In the genomic region with DNA sequence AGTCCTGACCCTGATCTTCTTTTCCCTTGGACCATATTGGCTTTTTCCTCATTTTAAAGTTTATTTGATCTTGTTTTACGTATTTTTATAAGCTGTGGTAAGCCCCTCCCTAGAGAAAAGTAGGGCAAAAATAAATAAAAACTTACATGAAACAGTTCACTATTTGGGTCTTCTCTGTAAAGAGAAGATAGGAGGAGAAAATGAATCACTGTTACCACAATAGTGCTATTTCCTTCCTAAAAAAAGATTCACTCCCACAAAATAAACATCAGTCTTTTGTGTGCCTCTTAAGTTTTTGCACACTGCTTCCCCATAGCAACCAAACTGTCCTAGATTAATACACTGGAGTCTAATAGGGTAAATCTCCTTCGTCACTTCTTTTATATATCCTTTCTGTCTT, we compare ENCODE assay signal across 8 cellular contexts. TPM values are rescaled to one million over a fixed set of nuclear protein-coding genes. Genes with fewer than 3 reads are reported as not detected.
A peak's percentile ranks its signal among the peaks of the same experiment; 100 is the strongest.
DNase-seq lines count a peak whose midpoint lies in the region; ATAC-seq, FAIRE-seq and TF ChIP-seq lines count a peak whose summit lies in the region.

No MANE protein-coding gene starts in this region.

- TF ChIP-seq RAD21 in SK-N-SH (IDR thresholded peaks at IDR 0.05; ENCODE audit: low read length) = no peak

- TF ChIP-seq POLR2A in GM12891 (IDR thresholded peaks at IDR 0.05; ENCODE audit: low read depth, low read length) = no peak

- H3K27me3 ChIP-seq in SK-N-SH (ENCODE audit: insufficient read depth) = no peaks in the 10 kb centered on the region

- no peaks in the 10 kb centered on the region; a peak in 1 of 3 replicates for H3K36me3 ChIP-seq in HEK293 (ENCODE audit: control insufficient read depth in 2 of 2, insufficient read depth in 1 of 2, low read length in 2 of 2)
- peaks cover 3 to 18% of the 10 kb centered on the region in 2 experiments for H3K36me3 ChIP-seq in SK-N-SH (replicated peaks in 1 of 2; ENCODE audit: control insufficient read depth in 1 of 2, insufficient read depth in 2 of 2, low read length in 1 of 2)

- peak overlapping the region; percentile 62 for H3K9ac ChIP-seq in SK-N-SH

- FAIRE-seq in GM12891 (lab: Jason Lieb, UNC) = no peak

- H3K4me3 ChIP-seq in HEK293 (ENCODE audit: low read depth, low read length) = no peak overlapping the region
- H3K4me3 ChIP-seq in SK-N-SH (ENCODE audit: low read depth in 2 of 2, low read length in 1 of 2) = no peak overlapping the region
- H3K4me3 ChIP-seq in foreskin fibroblast (ENCODE audit: low read depth in 1 of 2, low read length in 2 of 2) = no peak overlapping the region
- no peak overlapping the region for H3K4me3 ChIP-seq in skin epidermis

- peaks cover 37% of the 10 kb centered on the region for H3F3A ChIP-seq in SK-N-SH (replicated peaks; ENCODE audit: insufficient read depth)

- no peaks in the 10 kb centered on the region for H3K9me2 ChIP-seq in SK-N-SH

- H4K20me1 ChIP-seq in SK-N-SH (ENCODE audit: insufficient read depth) = no peaks in the 10 kb centered on the region; the same call in 1 of the 2 replicates

- CTCF ChIA-PET in HEK293 (lab: Yijun Ruan, JAX) (interaction anchor here (0.6 kb wide), 1 partner anchor 11 kb away, joined by 5 read pairs; no protein-coding TSS in a partner anchor), SK-N-SH (lab: Yijun Ruan, JAX) (no interaction called here)

- no peak for TF ChIP-seq CTCF in HEK293 (tag by site-specific recombination; IDR thresholded peaks at IDR 0.05)
- TF ChIP-seq CTCF in SK-N-SH (IDR thresholded peaks at IDR 0.05) = no peak
- TF ChIP-seq CTCF in foreskin fibroblast (IDR thresholded peaks at IDR 0.05; ENCODE audit: low read depth, low read length) = no peak

- DNase-seq in SK-N-SH (no peak), foreskin fibroblast (peak; percentile 59 to 78), GM12891 (ENCODE audit: insufficient read length, low spot score) (no peak), NAMALWA (ENCODE audit: low spot score) (no peak), NCI-H2081 treated with DMSO at 0.1 percent for 48 hours (lab: John Stamatoyannopoulos, UW) (no peak)

- peaks cover 29% of the 10 kb centered on the region for H3K4me1 ChIP-seq in HEK293 (ENCODE audit: control insufficient read depth, insufficient read depth, low read length)
- peaks cover 6 to 43% of the 10 kb centered on the region in 2 experiments; a peak in 3 of 4 replicates for H3K4me1 ChIP-seq in SK-N-SH (ENCODE audit: control insufficient read depth in 1 of 2, insufficient read depth in 2 of 2, low read depth in 1 of 2, low read length in 1 of 2)

- no peaks in the 10 kb centered on the region for H3K9me3 ChIP-seq in HEK293 (ENCODE audit: control insufficient read depth, insufficient read depth, low read depth, low read length)
- H3K9me3 ChIP-seq in SK-N-SH = no peaks in the 10 kb centered on the region

- 53% methylated on average over 2 of the region's 2 CpGs for WGBS in SK-N-SH (ENCODE audit: low lambda C conversion rate)

- TF ChIP-seq EP300 in SK-N-SH (IDR thresholded peaks at IDR 0.05; ENCODE audit: borderline replicate concordance in 1 of 2, low read depth in 1 of 2, low read length in 1 of 2) = no peak

- no peak for ATAC-seq in HG03439 (IDR thresholded peaks at IDR 0.05; ENCODE audit: unreplicated experiment)

- no peak overlapping the region for H2AFZ ChIP-seq in SK-N-SH (ENCODE audit: low read depth)

- H3K27ac ChIP-seq in HEK293 (ENCODE audit: extremely low read depth, low read depth, low read length) (peak overlapping the region; percentile 33; the same call in 1 of the 2 replicates), SK-N-SH (ENCODE audit: low read depth in 2 of 2, low read length in 1 of 2) (peak overlapping the region in 1 of 2 experiments; percentile 93; a peak in 2 of 4 replicates), skin epidermis (peak overlapping the region in 19 of 21 experiments; percentile 41 to 95 (median 84))

- H3K79me2 ChIP-seq in SK-N-SH (ENCODE audit: insufficient read depth) = peaks cover 88% of the 10 kb centered on the region

- POLR2A ChIA-PET in HEK293 (lab: Yijun Ruan, JAX) = interaction anchor here (1.3 kb wide), 1 partner anchor 41 kb away, joined by 3 read pairs; no protein-coding TSS in a partner anchor
- POLR2A ChIA-PET in SK-N-SH (lab: Yijun Ruan, JAX) = no interaction called here

- peak overlapping the region; percentile 41 for H3K4me2 ChIP-seq in SK-N-SH

TF ChIP-seq in HEK293, 187 proteins besides CTCF, POLR2A, EP300 and RAD21 (continues in another document):
- TF ChIP-seq ZNF324 (tag by site-specific recombination; IDR thresholded peaks at IDR 0.05) = no peak
- TF ChIP-seq WT1 (tag by site-specific recombination; IDR thresholded peaks at IDR 0.05) = peak; percentile 38; the same call in 1 of the 2 replicates
- TF ChIP-seq, protein P1, sequence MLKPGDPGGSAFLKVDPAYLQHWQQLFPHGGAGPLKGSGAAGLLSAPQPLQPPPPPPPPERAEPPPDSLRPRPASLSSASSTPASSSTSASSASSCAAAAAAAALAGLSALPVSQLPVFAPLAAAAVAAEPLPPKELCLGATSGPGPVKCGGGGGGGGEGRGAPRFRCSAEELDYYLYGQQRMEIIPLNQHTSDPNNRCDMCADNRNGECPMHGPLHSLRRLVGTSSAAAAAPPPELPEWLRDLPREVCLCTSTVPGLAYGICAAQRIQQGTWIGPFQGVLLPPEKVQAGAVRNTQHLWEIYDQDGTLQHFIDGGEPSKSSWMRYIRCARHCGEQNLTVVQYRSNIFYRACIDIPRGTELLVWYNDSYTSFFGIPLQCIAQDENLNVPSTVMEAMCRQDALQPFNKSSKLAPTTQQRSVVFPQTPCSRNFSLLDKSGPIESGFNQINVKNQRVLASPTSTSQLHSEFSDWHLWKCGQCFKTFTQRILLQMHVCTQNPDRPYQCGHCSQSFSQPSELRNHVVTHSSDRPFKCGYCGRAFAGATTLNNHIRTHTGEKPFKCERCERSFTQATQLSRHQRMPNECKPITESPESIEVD (tag by site-specific recombination; IDR thresholded peaks at IDR 0.05) = peak; percentile 55; the same call in 1 of the 2 replicates

TF ChIP-seq in SK-N-SH, 30 proteins besides CTCF, POLR2A, EP300 and RAD21 (continues in another document):
- TF ChIP-seq TCF12 (IDR thresholded peaks at IDR 0.05) (no peak), SMC3 (IDR thresholded peaks at IDR 0.05; ENCODE audit: low read depth, low read length) (no peak), ELF1 (IDR thresholded peaks at IDR 0.05) (no peak), FOSL2 (IDR thresholded peaks at IDR 0.05; ENCODE audit: borderline replicate concordance, low read depth) (no peak), SIN3A (IDR thresholded peaks at IDR 0.05; ENCODE audit: borderline replicate concordance, low read depth, low read length) (no peak), TEAD4 (IDR thresholded peaks at IDR 0.05; ENCODE audit: borderline replicate concordance, insufficient read depth) (no peak), YY1 (IDR thresholded peaks at IDR 0.05; ENCODE audit: low read depth) (no peak), NRF1 (IDR thresholded peaks at IDR 0.05; ENCODE audit: low read depth, low read length) (no peak), TAF1 (IDR thresholded peaks at IDR 0.05; ENCODE audit: borderline replicate concordance, low read depth, low read length) (no peak), MEF2A (IDR thresholded peaks at IDR 0.05; ENCODE audit: borderline replicate concordance, low read depth) (no peak), RFX5 (IDR thresholded peaks at IDR 0.05; ENCODE audit: low read length) (no peak), JUND (IDR thresholded peaks at IDR 0.05) (no peak; the same call in 1 of the 2 replicates)
- TF ChIP-seq, protein P2, sequence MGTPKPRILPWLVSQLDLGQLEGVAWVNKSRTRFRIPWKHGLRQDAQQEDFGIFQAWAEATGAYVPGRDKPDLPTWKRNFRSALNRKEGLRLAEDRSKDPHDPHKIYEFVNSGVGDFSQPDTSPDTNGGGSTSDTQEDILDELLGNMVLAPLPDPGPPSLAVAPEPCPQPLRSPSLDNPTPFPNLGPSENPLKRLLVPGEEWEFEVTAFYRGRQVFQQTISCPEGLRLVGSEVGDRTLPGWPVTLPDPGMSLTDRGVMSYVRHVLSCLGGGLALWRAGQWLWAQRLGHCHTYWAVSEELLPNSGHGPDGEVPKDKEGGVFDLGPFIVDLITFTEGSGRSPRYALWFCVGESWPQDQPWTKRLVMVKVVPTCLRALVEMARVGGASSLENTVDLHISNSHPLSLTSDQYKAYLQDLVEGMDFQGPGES (IDR thresholded peaks at IDR 0.05; ENCODE audit: low read depth, low read length) = no peak

TF ChIP-seq in GM12891, 5 proteins besides CTCF, POLR2A, EP300 and RAD21:
- TF ChIP-seq POLR2AphosphoS5 (IDR thresholded peaks at IDR 0.05; ENCODE audit: low read depth, low read length) (no peak), PAX5 (IDR thresholded peaks at IDR 0.05; ENCODE audit: insufficient read depth, low read length, severe bottlenecking) (no peak), POU2F2 (IDR thresholded peaks at IDR 0.05; ENCODE audit: low read depth, low read length) (no peak), SPI1 (IDR thresholded peaks at IDR 0.05; ENCODE audit: low read depth, low read length) (no peak), TAF1 (IDR thresholded peaks at IDR 0.05; ENCODE audit: low read depth, low read length) (no peak)

RNA-seq across cellular contexts. Expression of a gene that starts 1.4 kb away (rescaled TPM):
- 47.5 and 48.7 TPM in 2 replicates for polyA plus RNA-seq in SK-N-SH (2012; rRNA removed)
- polyA plus RNA-seq in SK-N-SH (2012; cell fraction: cytosol; rRNA removed) = 30.8 and 31.9 TPM in 2 replicates
- polyA plus RNA-seq in SK-N-SH (2012; cell fraction: nucleus; rRNA removed) = 94.2 and 132 TPM in 2 replicates
- polyA plus RNA-seq in GM12891 (2012; ENCODE audit: low read depth, missing spikeins) = 0.27 TPM

Comparison
In these comparisons a context has a peak if more than half of its experiments do, and no peak if none do; other contexts are left out.
1. DNase-seq: peak in foreskin fibroblast (2 of 2); none in SK-N-SH (single experiment), GM12891 (single experiment), NAMALWA (single experiment) and NCI-H2081 treated with DMSO at 0.1 percent for 48 hours (single experiment).